Comparison of ENCODE assay signal across 20 cellular contexts in genomic region chr13:63497601-63498000, GRCh38.
"Had no signal": no experiment of that assay in that cellular context is flagged by ENCODE, and none has a peak within 500 bp of the region (broad histone marks: within the 10 kb centered on the region; RNA-seq: fewer than 3 reads in every experiment).

No MANE protein-coding gene starts in this region.

- H3K4me1 ChIP-seq: ascending aorta, breast epithelium, esophagus squamous epithelium, pancreas, right lobe of liver, testis had no signal

- H3K27ac ChIP-seq: ascending aorta, breast epithelium, esophagus squamous epithelium, pancreas, right lobe of liver, testis had no signal

- H3K9me3 ChIP-seq: ascending aorta, pancreas, right lobe of liver, testis had no signal

- DNase-seq: activated CD4-positive, alpha-beta T cell treated with anti-CD3 and anti-CD28 coated beads for 1 hour; activated CD8-positive, alpha-beta memory T cell treated with anti-CD3 and anti-CD28 coated beads for 24 hours; activated CD8-positive, alpha-beta memory T cell treated with anti-CD3 and anti-CD28 coated beads, Interleukin-2, amount 50 U/mL, for 48 hours; activated effector memory CD4-positive, alpha-beta T cell treated with Interleukin-2 at 50 U/mL for 16 hours; activated naive CD4-positive, alpha-beta T cell treated with anti-CD3 and anti-CD28 coated beads, Interleukin-2, amount 10 ng/mL, durations not matched to agents 7 days and 5 days; activated naive CD8-positive, alpha-beta T cell treated with anti-CD3 and anti-CD28 coated beads, Interleukin-2, amount 50 U/mL, for 24 hours; activated T-cell treated with anti-CD3 and anti-CD28 coated beads, Interleukin-2, amount 50 U/mL, for 48 hours; cerebellar nuclear complex; effector CD8-positive, alpha-beta T cell; esophagus squamous epithelium; left cardiac atrium; naive thymus-derived CD8-positive, alpha-beta T cell; pancreas; right lobe of liver; stimulated activated CD4-positive, alpha-beta T cell treated with anti-CD3 and anti-CD28 coated beads, Interleukin-4, amount 100 ng/mL, for 1 hour; stimulated activated naive CD8-positive, alpha-beta T cell treated with anti-CD3 and anti-CD28 coated beads, Interleukin-15, amount 100 ng/mL, for 72 hours; testis had no signal

- H3K36me3 ChIP-seq: ascending aorta, breast epithelium, esophagus squamous epithelium, pancreas, right lobe of liver had no signal

- H3K4me2 ChIP-seq: smooth muscle cell had no signal

- H3K27me3 ChIP-seq: ascending aorta, breast epithelium, esophagus squamous epithelium, pancreas, right lobe of liver, testis had no signal

- H3K4me3 ChIP-seq: ascending aorta, breast epithelium, esophagus squamous epithelium, pancreas, right lobe of liver, smooth muscle cell, testis had no signal
